24 cellular contexts compared by ENCODE assay signal in genomic region chr5:132392978-132393825, GRCh38. TPM values are rescaled to one million over a fixed set of nuclear protein-coding genes. Genes with fewer than 3 reads are reported as not detected.
DNase-seq lines count a peak whose midpoint lies in the region; ATAC-seq and TF ChIP-seq lines count a peak whose summit lies in the region.
"Had no signal": no experiment of that assay in that cellular context is flagged by ENCODE, and none has a peak within 500 bp of the region (broad histone marks: within the 10 kb centered on the region; RNA-seq: fewer than 3 reads in every experiment).

No MANE protein-coding gene starts in this region.

- no peak for TF ChIP-seq CTCF in esophagus muscularis mucosa (IDR thresholded peaks at IDR 0.05)

- no peaks in the 10 kb centered on the region for H3K27me3 ChIP-seq in right cardiac atrium (ENCODE audit: control insufficient read depth, insufficient read depth)
- H3K27me3 ChIP-seq in esophagus muscularis mucosa, result no peaks in the 10 kb centered on the region
- H3K27me3 ChIP-seq: stomach, upper lobe of left lung had no signal

- intact Hi-C loops in left ventricle myocardium superior (cut with micrococcal nuclease), result no loop called here
- intact Hi-C loops in right cardiac atrium (cut with DNase I), result loop anchor here in 1 of 4 donors (5.0 kb wide), 1 partner anchor 109 kb away; no protein-coding TSS in a partner anchor
- intact Hi-C loops in esophagus muscularis mucosa (cut with DNase I), result no loop called here

- H3K36me3 ChIP-seq in esophagus muscularis mucosa (peaks cover 10 to 52% (median 34%) of the 10 kb centered on the region in 4 donors), urinary bladder (ENCODE audit: insufficient read depth) (peaks cover 5% of the 10 kb centered on the region)

- 96% methylated on average over 6 of the region's 6 CpGs for WGBS in right cardiac atrium
- 97% methylated on average over 6 of the region's 6 CpGs for WGBS in esophagus muscularis mucosa
- WGBS in urinary bladder, result 92% methylated on average over 6 of the region's 6 CpGs

- no peak for TF ChIP-seq EP300 in esophagus muscularis mucosa (IDR thresholded peaks at IDR 0.05)

- H3K27ac ChIP-seq in right cardiac atrium (ENCODE audit: low read length) (no peak overlapping the region), esophagus muscularis mucosa (replicated peaks in 1 of 4) (no peak overlapping the region), urinary bladder (ENCODE audit: low read depth) (peak overlapping the region; percentile 34)
- H3K27ac ChIP-seq: 22Rv1, PC-9, stomach, upper lobe of left lung had no signal

- ATAC-seq in left ventricle myocardium superior (peak; percentile 42), right cardiac atrium (no peak), HG02973 (IDR thresholded peaks at IDR 0.05; ENCODE audit: unreplicated experiment) (no peak), GM21526 (IDR thresholded peaks at IDR 0.05; ENCODE audit: low FRiP score, unreplicated experiment) (no peak)
- ATAC-seq: activated naive CD4-positive, alpha-beta T cell treated with anti-CD3 and anti-CD28 coated beads, Interleukin-2, amount 50 U/mL, for 72 hours had no signal

- H3K4me1 ChIP-seq in right cardiac atrium (ENCODE audit: control insufficient read depth, insufficient read depth, low read length) (peaks cover 2% of the 10 kb centered on the region), esophagus muscularis mucosa (peaks cover 24 to 34% (median 31%) of the 10 kb centered on the region in 4 donors), urinary bladder (ENCODE audit: insufficient read depth) (peaks cover 2% of the 10 kb centered on the region)

- TF ChIP-seq POLR2A in esophagus muscularis mucosa (IDR thresholded peaks at IDR 0.05; ENCODE audit: low read depth), result no peak

- DNase-seq in DMS79 treated with DMSO at 0.1 percent for 48 hours (lab: John Stamatoyannopoulos, UW), result peak; percentile 14
- DNase-seq in DMS79 (lab: John Stamatoyannopoulos, UW), result no peak
- no peak for DNase-seq in left ventricle myocardium superior
- no peak for DNase-seq in right cardiac atrium
- peak; percentile 70 for DNase-seq in esophagus muscularis mucosa (ENCODE audit: extremely low spot score)
- DNase-seq: activated T-cell treated with anti-CD3 and anti-CD28 coated beads, Interleukin-2, amount 50 U/mL, for 48 hours; anterior cingulate cortex; Caco-2; glutamatergic neuron; KBM-7; MV-4-11; NCI-H446; PC-9; SHP77 treated with DMSO at 0.1 percent for 48 hours; stimulated activated CD4-positive, alpha-beta T cell treated with anti-CD3 and anti-CD28 coated beads, Interleukin-15, amount 100 ng/mL, for 24 hours; stomach; SW 1271; upper lobe of left lung had no signal

- H3K9me3 ChIP-seq in right cardiac atrium (ENCODE audit: control insufficient read depth, low read length) (no peaks in the 10 kb centered on the region), esophagus muscularis mucosa (no peaks in the 10 kb centered on the region)
- H3K9me3 ChIP-seq: Caco-2, stomach, upper lobe of left lung had no signal

- H3K4me3 ChIP-seq in right cardiac atrium (ENCODE audit: low read length) (no peak overlapping the region), esophagus muscularis mucosa (no peak overlapping the region), urinary bladder (ENCODE audit: low read depth, low read length) (no peak overlapping the region)
- H3K4me3 ChIP-seq: GM12878, PC-9, stomach, upper lobe of left lung had no signal

RNA-seq across cellular contexts. Expression of gene SLC22A5, which starts 23.7 kb away (rescaled TPM):
- total RNA-seq in left ventricle myocardium superior (26.6 TPM), right cardiac atrium (10 to 100 TPM in 3 of 4 donors, 1 to 10 TPM in 1; 9.3 to 17.5 (median 14.4) TPM), esophagus muscularis mucosa (1 to 10 TPM; 6.2 to 8.8 (median 7.5) TPM), urinary bladder (9.3 TPM)
- polyA plus RNA-seq in right cardiac atrium (5.7 TPM), urinary bladder (6.4 TPM)

Comparison
In these comparisons a context has a peak if more than half of its experiments do, and no peak if none do; other contexts are left out.
1. DNase-seq: peak in DMS79 treated with DMSO at 0.1 percent for 48 hours (single experiment) and esophagus muscularis mucosa (single experiment); none in DMS79 (single experiment), left ventricle myocardium superior (single experiment) and right cardiac atrium (0 of 3).